Comparison of ENCODE assay signal across 13 cellular contexts in the genomic region with DNA sequence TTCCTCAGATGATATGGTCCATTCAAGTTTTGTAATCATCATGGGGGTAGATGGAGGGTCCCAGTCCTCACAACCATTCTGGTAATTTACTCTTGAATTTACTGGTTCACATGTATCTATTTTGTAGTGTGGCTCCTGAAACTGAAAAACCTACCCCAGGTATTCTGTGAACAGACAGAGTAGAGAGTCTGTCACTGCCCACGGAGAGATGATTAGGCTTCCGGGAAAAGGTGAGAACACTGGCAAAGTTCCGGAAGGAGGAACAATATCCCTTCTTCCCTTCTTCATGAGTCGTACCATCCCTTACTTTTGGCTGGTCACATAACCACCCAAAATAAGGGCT.
A peak's percentile ranks its signal among the peaks of the same experiment; 100 is the strongest.
DNase-seq lines count a peak whose midpoint lies in the region; ATAC-seq lines count a peak whose summit lies in the region.
"Had no signal": no experiment of that assay in that cellular context is flagged by ENCODE, and none has a peak within 500 bp of the region (broad histone marks: within the 10 kb centered on the region; RNA-seq: fewer than 3 reads in every experiment).

No MANE protein-coding gene starts in this region.

- intact Hi-C loops in activated T-helper 2 cell treated with anti-CD3 and anti-CD28 coated beads, Interferon-gamma antibody, Interleukin-2, Interleukin-4, amounts not matched to agents 10 μg/mL and 5 μg/mL and 100 μg/mL, durations not matched to agents 14 hours and 24 hours and 36 hours (cut with micrococcal nuclease) = loop anchor here (1.0 to 2.0 kb wide), 2 partner anchors 9 to 14 kb away; no protein-coding TSS in a partner anchor
- intact Hi-C loops in Right ventricle myocardium inferior (cut with DNase I) = no loop called here

- peaks cover 0 to 4% (median 0%) of the 10 kb centered on the region in 7 donors for H3K9me3 Mint-ChIP-seq in CD4-positive, CD25-positive, alpha-beta regulatory T cell
- no peaks in the 10 kb centered on the region for H3K9me3 Mint-ChIP-seq in activated T-helper 2 cell treated with anti-CD3 and anti-CD28 coated beads, Interferon-gamma antibody, Interleukin-2, Interleukin-4, amounts not matched to agents 10 μg/mL and 5 μg/mL and 100 μg/mL, durations not matched to agents 14 hours and 24 hours and 36 hours
- H3K9me3 Mint-ChIP-seq: CD8-positive, alpha-beta T cell had no signal

- ATAC-seq in CD4-positive, CD25-positive, alpha-beta regulatory T cell (ENCODE audit: low read depth in 2 of 2) = no peak
- peak; percentile 44 for ATAC-seq in GM19351 (IDR thresholded peaks at IDR 0.05; ENCODE audit: unreplicated experiment)
- peak; percentile 39 for ATAC-seq in HG03064 (IDR thresholded peaks at IDR 0.05; ENCODE audit: low read depth, unreplicated experiment)
- ATAC-seq in Right ventricle myocardium inferior = no peak

- H3K27me3 ChIP-seq in CD4-positive, CD25-positive, alpha-beta regulatory T cell (ENCODE audit: control insufficient read depth, insufficient read depth, low read length) = no peaks in the 10 kb centered on the region
- H3K27me3 ChIP-seq: hepatocyte had no signal

- no peak overlapping the region for H3K4me3 ChIP-seq in CD4-positive, CD25-positive, alpha-beta regulatory T cell (ENCODE audit: low read depth, low read length)
- H3K4me3 ChIP-seq: hepatocyte, PC-9 had no signal

- H3K27ac ChIP-seq in CD4-positive, CD25-positive, alpha-beta regulatory T cell (ENCODE audit: insufficient read depth, low read length, poor library complexity, severe bottlenecking) = no peak overlapping the region
- H3K27ac ChIP-seq: hepatocyte, parathyroid adenoma, PC-9 had no signal

- peak overlapping the region in 2 of 3 donors; percentile 65 to 72 for H3K27ac Mint-ChIP-seq in CD4-positive, CD25-positive, alpha-beta regulatory T cell
- peak overlapping the region; percentile 68 for H3K27ac Mint-ChIP-seq in activated T-helper 2 cell treated with anti-CD3 and anti-CD28 coated beads, Interferon-gamma antibody, Interleukin-2, Interleukin-4, amounts not matched to agents 10 μg/mL and 5 μg/mL and 100 μg/mL, durations not matched to agents 14 hours and 24 hours and 36 hours

- no peak overlapping the region for H3K4me3 Mint-ChIP-seq in CD4-positive, CD25-positive, alpha-beta regulatory T cell
- H3K4me3 Mint-ChIP-seq in activated T-helper 2 cell treated with anti-CD3 and anti-CD28 coated beads, Interferon-gamma antibody, Interleukin-2, Interleukin-4, amounts not matched to agents 10 μg/mL and 5 μg/mL and 100 μg/mL, durations not matched to agents 14 hours and 24 hours and 36 hours (ENCODE audit: low read depth) = no peak overlapping the region
- H3K4me3 Mint-ChIP-seq: CD8-positive, alpha-beta T cell had no signal

- DNase-seq in CD4-positive, CD25-positive, alpha-beta regulatory T cell = no peak
- DNase-seq in activated T-helper 2 cell treated with anti-CD3 and anti-CD28 coated beads, Interferon-gamma antibody, Interleukin-2, Interleukin-4, amounts not matched to agents 10 μg/mL and 5 μg/mL and 100 μg/mL, durations not matched to agents 14 hours and 24 hours and 36 hours (ENCODE audit: low spot score) = no peak
- DNase-seq in SK-N-DZ (ENCODE audit: low spot score) = no peak
- DNase-seq in stimulated activated CD4-positive, alpha-beta T cell treated with anti-CD3 and anti-CD28 coated beads, Interleukin-12 subunit alpha, Interleukin-12 subunit beta, amount 100 ng/mL, for 4 hours = no peak
- DNase-seq in Right ventricle myocardium inferior (ENCODE audit: missing footprints) = no peak
- no peak for DNase-seq in DMS79 (lab: John Stamatoyannopoulos, UW)
- DNase-seq: activated CD4-positive, alpha-beta T cell treated with anti-CD3 and anti-CD28 coated beads, Interleukin-2, amount 50 U/mL, for 4 hours; CD8-positive, alpha-beta T cell; PC-9 had no signal

- H3K36me3 Mint-ChIP-seq in CD4-positive, CD25-positive, alpha-beta regulatory T cell = peaks cover 35% of the 10 kb centered on the region
- peaks cover 26% of the 10 kb centered on the region for H3K36me3 Mint-ChIP-seq in activated T-helper 2 cell treated with anti-CD3 and anti-CD28 coated beads, Interferon-gamma antibody, Interleukin-2, Interleukin-4, amounts not matched to agents 10 μg/mL and 5 μg/mL and 100 μg/mL, durations not matched to agents 14 hours and 24 hours and 36 hours (ENCODE audit: low read depth)

- H3K36me3 ChIP-seq in CD4-positive, CD25-positive, alpha-beta regulatory T cell (ENCODE audit: control insufficient read depth, insufficient read depth, low read length) = no peaks in the 10 kb centered on the region

- H3K9me3 ChIP-seq in CD4-positive, CD25-positive, alpha-beta regulatory T cell (ENCODE audit: control insufficient read depth in 2 of 2, low read length in 2 of 2) = no peaks in the 10 kb centered on the region

- H3K27me3 Mint-ChIP-seq in CD4-positive, CD25-positive, alpha-beta regulatory T cell = no peaks in the 10 kb centered on the region
- no peaks in the 10 kb centered on the region for H3K27me3 Mint-ChIP-seq in activated T-helper 2 cell treated with anti-CD3 and anti-CD28 coated beads, Interferon-gamma antibody, Interleukin-2, Interleukin-4, amounts not matched to agents 10 μg/mL and 5 μg/mL and 100 μg/mL, durations not matched to agents 14 hours and 24 hours and 36 hours (ENCODE audit: low read depth)

- H3K4me1 Mint-ChIP-seq in CD4-positive, CD25-positive, alpha-beta regulatory T cell = peaks cover 44 to 86% (median 61%) of the 10 kb centered on the region in 4 donors
- H3K4me1 Mint-ChIP-seq in activated T-helper 2 cell treated with anti-CD3 and anti-CD28 coated beads, Interferon-gamma antibody, Interleukin-2, Interleukin-4, amounts not matched to agents 10 μg/mL and 5 μg/mL and 100 μg/mL, durations not matched to agents 14 hours and 24 hours and 36 hours (ENCODE audit: low read depth) = peaks cover 60% of the 10 kb centered on the region

- peaks cover 24% of the 10 kb centered on the region for H3K4me1 ChIP-seq in CD4-positive, CD25-positive, alpha-beta regulatory T cell (ENCODE audit: control insufficient read depth, insufficient read depth, low read length, poor library complexity, severe bottlenecking)

Comparison
In these comparisons a context has a peak if more than half of its experiments do, and no peak if none do; other contexts are left out.
1. ATAC-seq: peak in GM19351 (single experiment) and HG03064 (single experiment); none in CD4-positive, CD25-positive, alpha-beta regulatory T cell (0 of 2) and Right ventricle myocardium inferior (single experiment).